Comparison of ENCODE assay signal across 23 cellular contexts in the genomic region with DNA sequence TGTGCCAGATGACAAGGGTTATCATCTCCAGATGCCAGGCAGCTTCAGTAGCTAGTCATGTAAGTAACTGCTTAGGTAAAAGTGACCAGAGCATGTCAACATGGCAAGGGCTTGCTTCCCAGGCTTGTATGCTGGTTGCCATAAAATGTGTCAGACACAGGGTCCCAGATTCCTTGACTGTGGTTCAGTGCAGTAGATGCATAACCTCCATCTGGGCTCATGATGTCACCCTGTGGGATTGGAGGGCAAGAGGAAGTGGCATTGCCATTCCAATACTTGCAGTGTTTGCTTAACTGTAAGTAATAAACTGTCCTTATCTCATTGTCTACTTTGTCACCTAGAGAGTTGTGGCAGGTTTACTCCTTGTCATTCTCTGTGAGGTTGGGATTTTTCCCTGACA.
"Had no signal": no experiment of that assay in that cellular context is flagged by ENCODE, and none has a peak within 500 bp of the region (broad histone marks: within the 10 kb centered on the region; RNA-seq: fewer than 3 reads in every experiment).

No MANE protein-coding gene starts in this region.

- H3K36me3 ChIP-seq: ascending aorta had no signal

- H3K27me3 ChIP-seq: ascending aorta, body of pancreas had no signal

- H3K4me3 ChIP-seq: ascending aorta, body of pancreas, K562 had no signal

- H3K4me1 ChIP-seq: ascending aorta, body of pancreas had no signal

- H3K27ac ChIP-seq: ascending aorta, body of pancreas had no signal

- H3K9me3 ChIP-seq: ascending aorta, body of pancreas had no signal

- DNase-seq: activated B cell treated with CpG ODN at 0.5 μM for 24 hours; activated CD4-positive, alpha-beta memory T cell treated with anti-CD3 and anti-CD28 coated beads for 36 hours; activated CD4-positive, alpha-beta T cell treated with anti-CD3 and anti-CD28 coated beads for 1 hour; activated CD4-positive, alpha-beta T cell treated with anti-CD3 and anti-CD28 coated beads, Interleukin-2, amount 10 ng/mL, durations not matched to agents 7 days and 5 days; activated CD8-positive, alpha-beta memory T cell treated with anti-CD3 and anti-CD28 coated beads for 24 hours; activated effector memory CD4-positive, alpha-beta T cell treated with anti-CD3 and anti-CD28 coated beads, Interleukin-2, amount 50 U/mL, for 16 hours; activated naive CD4-positive, alpha-beta T cell treated with Interleukin-2 at 50 U/mL for 16 hours; activated naive CD8-positive, alpha-beta T cell treated with anti-CD3 and anti-CD28 coated beads, Interleukin-2, amount 50 U/mL, for 24 hours; activated T-cell treated with anti-CD3 and anti-CD28 coated beads, Interleukin-2, amount 50 U/mL, for 4 hours; amniotic stem cell; body of pancreas; central memory CD4-positive, alpha-beta T cell; Karpas-422; MM.1S; NCI-H1105; NCI-H1436; NCI-H1694 treated with DMSO at 0.1 percent for 48 hours; NCI-H2029 treated with DMSO at 0.1 percent for 48 hours; NCI-H510A treated with DMSO at 0.1 percent for 48 hours; NCI-H748 treated with DMSO at 0.1 percent for 48 hours; SHP77 had no signal
